21 cellular contexts compared by ENCODE assay signal in genomic region chr3:39317571-39318169, GRCh38. TPM values are rescaled to one million over a fixed set of nuclear protein-coding genes. Genes with fewer than 3 reads are reported as not detected.
DNase-seq lines count a peak whose midpoint lies in the region; TF ChIP-seq lines count a peak whose summit lies in the region.
"Had no signal": no experiment of that assay in that cellular context is flagged by ENCODE, and none has a peak within 500 bp of the region (broad histone marks: within the 10 kb centered on the region; RNA-seq: fewer than 3 reads in every experiment).

No MANE protein-coding gene starts in this region.

- H3K9me3 Mint-ChIP-seq in type B pancreatic cell = peaks cover 9% of the 10 kb centered on the region

- no peaks in the 10 kb centered on the region for H3K36me3 ChIP-seq in kidney epithelial cell (ENCODE audit: control insufficient read depth, insufficient read depth, low read length)
- H3K36me3 ChIP-seq: tibial artery had no signal

- peaks cover 3% of the 10 kb centered on the region for H3K27me3 Mint-ChIP-seq in type B pancreatic cell
- H3K27me3 Mint-ChIP-seq: CD4-positive, CD25-positive, alpha-beta regulatory T cell had no signal

- DNase-seq in SIG-M5 treated with dmso at 0.1 percent for 504 hours (lab: John Stamatoyannopoulos, UW; ENCODE audit: unreplicated experiment) (peak; percentile 64), SIG-M5 (lab: John Stamatoyannopoulos, UW) (no peak), SW480 (ENCODE audit: low spot score) (peak; percentile 9), kidney epithelial cell (ENCODE audit: low read depth) (peak; percentile 29), type B pancreatic cell (ENCODE audit: extremely low spot score, unreplicated experiment) (no peak), NCI-H82 (lab: John Stamatoyannopoulos, UW) (no peak), posterior cingulate gyrus (no peak), activated gamma-delta T cell (lab: John Stamatoyannopoulos, UW) (no peak)
- DNase-seq: activated CD4-positive, alpha-beta T cell treated with anti-CD3 and anti-CD28 coated beads for 48 hours; CD4-positive, CD25-positive, alpha-beta regulatory T cell; H7; NCI-H1105; NCI-H748 treated with DMSO at 0.1 percent for 48 hours; nucleus accumbens; tibial artery had no signal

- intact Hi-C loops in posterior cingulate gyrus (cut with DNase I) = no loop called here

- no peaks in the 10 kb centered on the region for H3K36me3 Mint-ChIP-seq in type B pancreatic cell
- H3K36me3 Mint-ChIP-seq: mesothelial cell of epicardium had no signal

- no peaks in the 10 kb centered on the region for H3K4me1 Mint-ChIP-seq in type B pancreatic cell (ENCODE audit: unreplicated experiment)
- H3K4me1 Mint-ChIP-seq: central memory CD8-positive, alpha-beta T cell; mesothelial cell of epicardium had no signal

- H3K27ac Mint-ChIP-seq in type B pancreatic cell = peak overlapping the region; percentile 8
- H3K27ac Mint-ChIP-seq: activated naive CD8-positive, alpha-beta T cell; mesothelial cell of epicardium; T-helper 2 cell treated with Interferon-gamma antibody and Interleukin-4, amounts not matched to agents 5 μg/mL and 100 μg/mL, for 36 hours had no signal

- no peaks in the 10 kb centered on the region for H3K27me3 ChIP-seq in kidney epithelial cell (ENCODE audit: control insufficient read depth, insufficient read depth, low read length)
- H3K27me3 ChIP-seq: tibial artery had no signal

- no peak overlapping the region for H3K4me3 ChIP-seq in kidney epithelial cell (ENCODE audit: low read depth, low read length)
- H3K4me3 ChIP-seq: tibial artery had no signal

- no peak overlapping the region for H3K4me3 Mint-ChIP-seq in type B pancreatic cell
- H3K4me3 Mint-ChIP-seq: activated naive CD8-positive, alpha-beta T cell; central memory CD8-positive, alpha-beta T cell; mesothelial cell of epicardium; T-helper 2 cell treated with Interferon-gamma antibody and Interleukin-4, amounts not matched to agents 5 μg/mL and 100 μg/mL, for 36 hours had no signal

- no peak for TF ChIP-seq CTCF in kidney epithelial cell (IDR thresholded peaks at IDR 0.05; ENCODE audit: insufficient read depth, low read length, poor library complexity, severe bottlenecking)
- TF ChIP-seq CTCF in type B pancreatic cell (conservative IDR thresholded peaks at IDR 0.05) = no peak

RNA-seq across cellular contexts. Expression of gene CCR8, which starts 11.8 kb away (rescaled TPM):
- not detected in 2 replicates for total RNA-seq in kidney epithelial cell
- 1.2 TPM in 1 of 2 replicates, not detected in the other for total RNA-seq in type B pancreatic cell (ENCODE audit: low replicate concordance)
- total RNA-seq: G401, H7, mesothelial cell of epicardium, Right ventricle myocardium inferior had no signal

RNA-seq across cellular contexts. Expression of gene CX3CR1, which starts 37.8 kb away (rescaled TPM):
- total RNA-seq in kidney epithelial cell (not detected in 2 replicates), type B pancreatic cell (ENCODE audit: low replicate concordance) (0.21 TPM in 1 of 2 replicates, not detected in the other)
- total RNA-seq: G401 had no signal

Comparison
In these comparisons a context has a peak if more than half of its experiments do, and no peak if none do; other contexts are left out.
1. DNase-seq: peak in SIG-M5 treated with dmso at 0.1 percent for 504 hours (single experiment), SW480 (single experiment) and kidney epithelial cell (single experiment); none in SIG-M5 (single experiment), type B pancreatic cell (single experiment), NCI-H82 (single experiment), posterior cingulate gyrus (0 of 10) and activated gamma-delta T cell (single experiment).